1 cellular context compared by ENCODE assay signal in the genomic region with DNA sequence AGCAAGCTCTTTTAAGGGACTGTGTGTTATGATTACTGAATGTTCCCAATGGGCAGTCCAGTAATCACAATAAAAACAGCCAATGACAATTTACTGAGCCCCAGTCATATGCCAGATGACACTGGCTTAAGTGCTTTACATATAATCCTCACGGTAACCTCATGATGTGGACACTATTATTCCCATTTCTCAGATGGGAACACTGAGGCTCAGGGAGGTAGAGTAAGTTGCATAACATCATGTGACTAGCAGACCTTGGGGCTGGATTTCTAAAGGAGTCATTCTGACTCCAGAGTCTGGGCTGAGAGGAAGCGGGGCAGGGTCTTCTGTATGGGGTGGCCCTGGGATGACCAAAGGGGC.
A peak's percentile ranks its signal among the peaks of the same experiment; 100 is the strongest.
TF ChIP-seq lines count a peak whose summit lies in the region.

No MANE protein-coding gene starts in this region.

TF ChIP-seq in HEK293, 187 proteins besides CTCF, POLR2A, EP300 and RAD21 (continued from another document):
- no peak for TF ChIP-seq PRDM2 (tag by site-specific recombination; IDR thresholded peaks at IDR 0.05; ENCODE audit: borderline replicate concordance)
- TF ChIP-seq ZNF280D (tag by site-specific recombination; IDR thresholded peaks at IDR 0.05), result peak; percentile 70; the same call in 1 of the 2 replicates
- 0 out of 2 replicates have a peak, but pooled peaks have one; percentile 29 for TF ChIP-seq ZBTB21 (tag by site-specific recombination; IDR thresholded peaks at IDR 0.05)
- no peak for TF ChIP-seq ZSCAN30 (tag by site-specific recombination; IDR thresholded peaks at IDR 0.05)
- TF ChIP-seq ZSCAN23 (tag by site-specific recombination; IDR thresholded peaks at IDR 0.05), result peak; percentile 58; the same call in 1 of the 2 replicates
TF ChIP-seq in HEK293: peak in this region for 4.
